Comparison of ENCODE assay signal across 12 cellular contexts in the genomic region with DNA sequence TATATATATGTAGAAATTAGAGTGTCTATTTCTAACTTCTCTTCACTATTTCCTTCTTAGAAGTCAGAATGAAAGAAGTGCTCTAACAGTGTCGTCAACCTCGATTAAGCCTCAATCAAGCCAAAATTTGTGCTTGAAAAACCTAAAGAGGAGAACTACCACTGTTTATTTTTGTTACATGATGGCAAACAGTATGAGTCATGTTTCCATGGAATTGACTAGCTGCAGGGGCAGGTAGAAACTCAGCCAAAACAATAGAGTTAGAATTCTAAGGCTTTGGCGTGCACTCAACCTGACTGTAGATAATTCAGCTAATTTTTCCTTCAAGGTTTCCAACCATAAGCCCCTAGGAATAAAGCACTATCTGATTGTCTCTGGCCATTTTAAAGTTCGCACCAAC.
DNase-seq lines count a peak whose midpoint lies in the region; ATAC-seq, FAIRE-seq and TF ChIP-seq lines count a peak whose summit lies in the region.
"Had no signal": no experiment of that assay in that cellular context is flagged by ENCODE, and none has a peak within 500 bp of the region (broad histone marks: within the 10 kb centered on the region; RNA-seq: fewer than 3 reads in every experiment).

No MANE protein-coding gene starts in this region.

- peaks cover 22% of the 10 kb centered on the region for H3K4me1 ChIP-seq in A549
- H3K4me1 ChIP-seq in RWPE2 (ENCODE audit: insufficient read depth, poor library complexity, severe bottlenecking): peaks cover 17% of the 10 kb centered on the region
- H3K4me1 ChIP-seq: body of pancreas had no signal

- FAIRE-seq in A549 (lab: Jason Lieb, UNC): no peak

- no peak for TF ChIP-seq CTCF in A549 (IDR thresholded peaks at IDR 0.05)
- TF ChIP-seq CTCF in RWPE2 (IDR thresholded peaks at IDR 0.05; ENCODE audit: poor library complexity, severe bottlenecking): no peak
- no peak for TF ChIP-seq CTCF in fibroblast of pulmonary artery (IDR thresholded peaks at IDR 0.05; ENCODE audit: low read length, missing control alignments)

- no peaks in the 10 kb centered on the region for H3K27me3 ChIP-seq in RWPE2 (ENCODE audit: insufficient read depth, poor library complexity, severe bottlenecking)
- H3K27me3 ChIP-seq: body of pancreas had no signal

- no peak overlapping the region for H3K4me2 ChIP-seq in A549

- no peak for DNase-seq in A549 (ENCODE audit: low read depth in 1 of 2, low spot score in 1 of 2)
- peak; percentile 48 for DNase-seq in ELR (ENCODE audit: low read depth)
- no peak for DNase-seq in RWPE2 (ENCODE audit: low spot score)
- peak; percentile 71 for DNase-seq in fibroblast of pulmonary artery (ENCODE audit: low read depth)
- no peak for DNase-seq in OCI-M2 (lab: John Stamatoyannopoulos, UW; ENCODE audit: unreplicated experiment)
- DNase-seq in hippocampal formation (lab: John Stamatoyannopoulos, UW): no peak
- DNase-seq in occipital lobe (lab: John Stamatoyannopoulos, UW): no peak
- no peak for DNase-seq in MV-4-11 (lab: John Stamatoyannopoulos, UW)
- DNase-seq: activated CD4-positive, alpha-beta T cell treated with anti-CD3 and anti-CD28 coated beads, Interleukin-2, amount 50 U/mL, for 48 hours; dorsolateral prefrontal cortex had no signal

- TF ChIP-seq POLR2A in A549 (IDR thresholded peaks at IDR 0.05; ENCODE audit: low read length): no peak

- CTCF ChIA-PET in A549 (lab: Yijun Ruan, JAX): interaction anchor here (0.6 to 10.2 kb wide), 30 partner anchors 10 to 788 kb away, joined by 3 to 156 read pairs (median 4); no protein-coding TSS in a partner anchor

- 57% methylated on average over 4 of the region's 4 CpGs for WGBS in A549 (ENCODE audit: missing lambda C conversion rate)

- POLR2A ChIA-PET in A549 (lab: Yijun Ruan, JAX): no interaction called here

- no peaks in the 10 kb centered on the region for H3K9me3 ChIP-seq in A549
- no peaks in the 10 kb centered on the region for H3K9me3 ChIP-seq in RWPE2 (ENCODE audit: severe bottlenecking)
- H3K9me3 ChIP-seq: body of pancreas had no signal

- H3K4me3 ChIP-seq in A549 (no peak overlapping the region), RWPE2 (ENCODE audit: severe bottlenecking) (no peak overlapping the region), fibroblast of pulmonary artery (replicated peaks; ENCODE audit: low read depth, low read length) (no peak overlapping the region)
- H3K4me3 ChIP-seq: body of pancreas, dorsolateral prefrontal cortex, skin epidermis had no signal

- ATAC-seq in A549 (no peak), RWPE2 (ENCODE audit: low read depth) (peak; percentile 93)

- H3K36me3 ChIP-seq in RWPE2 (ENCODE audit: low read depth): no peaks in the 10 kb centered on the region

- no peak for TF ChIP-seq RAD21 in A549 (conservative IDR thresholded peaks at IDR 0.05 in 1 of 2, IDR thresholded peaks at IDR 0.05 in 1 of 2)

- no peak for TF ChIP-seq EP300 in A549 (IDR thresholded peaks at IDR 0.05)

- no peak overlapping the region for H3K27ac ChIP-seq in A549
- peak overlapping the region; percentile 79 for H3K27ac ChIP-seq in RWPE2 (ENCODE audit: poor library complexity, severe bottlenecking)
- H3K27ac ChIP-seq: body of pancreas, dorsolateral prefrontal cortex, skin epidermis had no signal

TF ChIP-seq in A549, 52 proteins besides CTCF, POLR2A, EP300 and RAD21:
- no peak for TF ChIP-seq FOSL2 (IDR thresholded peaks at IDR 0.05)
- 0 out of 2 replicates have a peak, but pooled peaks have one; percentile 14 for TF ChIP-seq FOSL2 (CRISPR knock-in tag; IDR thresholded peaks at IDR 0.05)
- TF ChIP-seq RCOR1 (IDR thresholded peaks at IDR 0.05; ENCODE audit: low read depth, low read length): no peak

Comparison
In these comparisons a context has a peak if more than half of its experiments do, and no peak if none do; other contexts are left out.
1. DNase-seq: peak in ELR (single experiment) and fibroblast of pulmonary artery (single experiment); none in A549 (0 of 2), RWPE2 (single experiment), OCI-M2 (single experiment), hippocampal formation (0 of 2), occipital lobe (single experiment) and MV-4-11 (single experiment).